In genomic region chr2:25324905-25325592, GRCh38 we compare ENCODE assay signal across 12 cellular contexts. TPM values are rescaled to one million over a fixed set of nuclear protein-coding genes. Genes with fewer than 3 reads are reported as not detected.
A peak's percentile ranks its signal among the peaks of the same experiment; 100 is the strongest.
DNase-seq lines count a peak whose midpoint lies in the region; ATAC-seq and TF ChIP-seq lines count a peak whose summit lies in the region.
"Had no signal": no experiment of that assay in that cellular context is flagged by ENCODE, and none has a peak within 500 bp of the region (broad histone marks: within the 10 kb centered on the region; RNA-seq: fewer than 3 reads in every experiment).

No MANE protein-coding gene starts in this region.

- peaks cover 58% of the 10 kb centered on the region for H3K4me1 Mint-ChIP-seq in activated T-cell treated with anti-CD3 and anti-CD28 coated beads, Interleukin-2, amount 50 U/mL, for 4 hours (ENCODE audit: low read depth)

- H3K4me3 ChIP-seq in astrocyte of the spinal cord (ENCODE audit: low read depth, low read length) = no peak overlapping the region
- H3K4me3 ChIP-seq in mucosa of descending colon = no peak overlapping the region
- H3K4me3 ChIP-seq in tibial artery = peak overlapping the region; percentile 19 to 20

- H3K36me3 ChIP-seq in mucosa of descending colon (ENCODE audit: low read depth) (no peaks in the 10 kb centered on the region), tibial artery (peaks cover 0 to 9% (median 0%) of the 10 kb centered on the region in 3 donors)

- H3K27me3 ChIP-seq in tibial artery = no peaks in the 10 kb centered on the region

- H3K9me3 Mint-ChIP-seq in activated T-cell treated with anti-CD3 and anti-CD28 coated beads, Interleukin-2, amount 50 U/mL, for 4 hours = peaks cover 11% of the 10 kb centered on the region

- ATAC-seq in activated T-cell treated with anti-CD3 and anti-CD28 coated beads, Interleukin-2, amount 50 U/mL, for 4 hours = peak in 1 of 2 donors; percentile 55
- ATAC-seq in mucosa of descending colon (peak; percentile 18), HG03139 (IDR thresholded peaks at IDR 0.05; ENCODE audit: unreplicated experiment) (no peak), HG03025 (IDR thresholded peaks at IDR 0.05; ENCODE audit: low FRiP score, unreplicated experiment) (no peak)

- peak; percentile 62 for DNase-seq in activated T-cell treated with anti-CD3 and anti-CD28 coated beads, Interleukin-2, amount 50 U/mL, for 4 hours
- no peak for DNase-seq in activated T-cell treated with anti-CD3 and anti-CD28 coated beads, Interleukin-2, amount 50 U/mL, for 1 hour
- peak; percentile 76 for DNase-seq in astrocyte of the spinal cord (ENCODE audit: low read depth, low spot score)
- DNase-seq in mucosa of descending colon = peak in 1 of 3 donors; percentile 44
- peak; percentile 91 to 96 for DNase-seq in tibial artery
- no peak for DNase-seq in NOMO-1 treated with dmso at 0.1 percent for 144 hours (lab: John Stamatoyannopoulos, UW; ENCODE audit: unreplicated experiment)
- DNase-seq: NCI-H510A had no signal

- intact Hi-C loops in mucosa of descending colon (cut with DNase I, micrococcal nuclease) = no loop called here
- intact Hi-C loops in tibial artery (cut with DNase I; ENCODE audit: low total_unique reads) = no loop called here

- in situ Hi-C loops in astrocyte of the spinal cord (cut with HindIII; ENCODE audit: low sequenced_read_pairs) = no loop called here

- peaks cover 23% of the 10 kb centered on the region for H3K36me3 Mint-ChIP-seq in activated T-cell treated with anti-CD3 and anti-CD28 coated beads, Interleukin-2, amount 50 U/mL, for 4 hours (ENCODE audit: insufficient read depth)

- H3K9me3 ChIP-seq in mucosa of descending colon = peaks cover 10% of the 10 kb centered on the region
- H3K9me3 ChIP-seq in tibial artery = peaks cover 0 to 6% (median 0%) of the 10 kb centered on the region in 3 donors

- H3K4me1 ChIP-seq in mucosa of descending colon (ENCODE audit: low read depth) (no peaks in the 10 kb centered on the region), tibial artery (peaks cover 0 to 39% (median 29%) of the 10 kb centered on the region in 4 donors)

- peak overlapping the region; percentile 66 to 83 for H3K27ac ChIP-seq in tibial artery

- no peaks in the 10 kb centered on the region for H3K27me3 Mint-ChIP-seq in activated T-cell treated with anti-CD3 and anti-CD28 coated beads, Interleukin-2, amount 50 U/mL, for 4 hours (ENCODE audit: low read depth)
- H3K27me3 Mint-ChIP-seq: B cell, IgD-negative memory B cell had no signal

- H3K4me3 Mint-ChIP-seq in activated T-cell treated with anti-CD3 and anti-CD28 coated beads, Interleukin-2, amount 50 U/mL, for 4 hours = no peak overlapping the region
- H3K4me3 Mint-ChIP-seq: B cell; T-helper 1 cell treated with Interleukin-12 subunit alpha and Interleukin-12 subunit beta and Interleukin-4 antibody, amounts not matched to agents 30 μg/mL and 1 μg/mL, for 36 hours had no signal

- no peak for TF ChIP-seq CTCF in astrocyte of the spinal cord (IDR thresholded peaks at IDR 0.05; ENCODE audit: low read depth, low read length)
- no peak for TF ChIP-seq CTCF in mucosa of descending colon (IDR thresholded peaks at IDR 0.05)
- peak in 1 of 2 experiments; percentile 27 for TF ChIP-seq CTCF in tibial artery (IDR thresholded peaks at IDR 0.05)

RNA-seq across cellular contexts. Expression of gene DNMT3A, which starts 16.7 kb away (rescaled TPM):
- total RNA-seq in activated T-cell treated with anti-CD3 and anti-CD28 coated beads, Interleukin-2, amount 50 U/mL, for 4 hours = 100 to 1,000 TPM in 2 of 3 donors, 10 to 100 TPM in 1; 89.2 to 106 (median 103) TPM
- total RNA-seq in mucosa of descending colon = 10 to 100 TPM; 31.2 to 50.8 (median 33.0) TPM

Comparison
In these comparisons a context has a peak if more than half of its experiments do, and no peak if none do; other contexts are left out.
1. DNase-seq: peak in activated T-cell treated with anti-CD3 and anti-CD28 coated beads, Interleukin-2, amount 50 U/mL, for 4 hours (single experiment), astrocyte of the spinal cord (single experiment) and tibial artery (2 of 2); none in activated T-cell treated with anti-CD3 and anti-CD28 coated beads, Interleukin-2, amount 50 U/mL, for 1 hour (single experiment) and NOMO-1 treated with dmso at 0.1 percent for 144 hours (single experiment).
2. H3K4me3 ChIP-seq: peak in tibial artery (2 of 2); none in astrocyte of the spinal cord (single experiment) and mucosa of descending colon (single experiment).